ENCODE assay signal across 24 cellular contexts in the genomic region with DNA sequence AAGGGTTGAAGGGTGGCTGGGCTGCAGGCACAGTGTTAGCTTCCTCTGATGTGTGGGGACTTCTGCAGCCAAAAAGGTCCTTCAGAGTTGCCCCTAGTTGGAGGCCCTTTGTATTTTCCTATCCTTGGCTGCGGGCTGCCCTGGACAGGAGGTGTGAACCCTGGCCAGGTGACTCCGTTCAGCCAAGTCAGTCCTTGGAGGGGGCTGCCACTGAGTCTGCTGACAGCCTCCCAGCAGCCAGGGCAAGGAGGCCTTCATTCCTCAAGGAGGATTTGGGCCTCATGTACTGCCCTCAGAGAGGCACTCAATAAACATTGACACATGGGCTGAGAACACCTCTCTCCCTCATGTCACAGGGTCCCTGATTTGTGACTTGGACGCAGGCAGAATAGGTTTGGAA.
"Had no signal": no experiment of that assay in that cellular context is flagged by ENCODE, and none has a peak within 500 bp of the region (broad histone marks: within the 10 kb centered on the region; RNA-seq: fewer than 3 reads in every experiment).

No MANE protein-coding gene starts in this region.

- ATAC-seq: T-helper 17 cell had no signal

- DNase-seq: activated CD4-positive, alpha-beta memory T cell treated with anti-CD3 and anti-CD28 coated beads for 36 hours; activated CD4-positive, alpha-beta T cell treated with anti-CD3 and anti-CD28 coated beads, Interleukin-2, amount 10 ng/mL, durations not matched to agents 7 days and 5 days; activated CD4-positive, CD25-positive, alpha-beta regulatory T cell; activated naive CD4-positive, alpha-beta T cell treated with anti-CD3 and anti-CD28 coated beads, Interleukin-2, amount 50 U/mL, for 16 hours; activated naive CD8-positive, alpha-beta T cell treated with anti-CD3 and anti-CD28 coated beads, Interleukin-2, amount 10 ng/mL, durations not matched to agents 7 days and 5 days; activated T-cell treated with anti-CD3 and anti-CD28 coated beads for 4 hours; activated T-cell treated with anti-CD3 and anti-CD28 coated beads, Interleukin-2, amount 50 U/mL, for 48 hours; adrenal gland; anterior cingulate cortex; central memory CD4-positive, alpha-beta T cell; Kasumi-1; KBM-7; NCI-H1105 treated with DMSO at 0.1 percent for 48 hours; NCI-H1436 treated with DMSO at 0.1 percent for 48 hours; NCI-H187; NCI-H2081; NCI-H2171 treated with DMSO at 0.1 percent for 48 hours; NCI-H345; NCI-H510A; NCI-H526 treated with DMSO at 0.1 percent for 48 hours; NCI-H82; SIG-M5; T-helper 17 cell; T-helper 9 cell had no signal

- H3K4me3 ChIP-seq: adrenal gland had no signal

- H3K9me3 ChIP-seq: adrenal gland had no signal

- H3K27me3 ChIP-seq: adrenal gland had no signal

- H3K36me3 ChIP-seq: adrenal gland had no signal
